In genomic region chr14:74763803-74764531, GRCh38 we compare ENCODE assay signal across 8 cellular contexts. TPM values are rescaled to one million over a fixed set of nuclear protein-coding genes. Genes with fewer than 3 reads are reported as not detected.
DNase-seq lines count a peak whose midpoint lies in the region; ATAC-seq and TF ChIP-seq lines count a peak whose summit lies in the region.

No MANE protein-coding gene starts in this region.

- no peaks in the 10 kb centered on the region for H3K27me3 Mint-ChIP-seq in CD4-positive, CD25-positive, alpha-beta regulatory T cell
- H3K27me3 Mint-ChIP-seq in activated T-helper 2 cell treated with anti-CD3 and anti-CD28 coated beads, Interferon-gamma antibody, Interleukin-2, Interleukin-4, amounts not matched to agents 10 μg/mL and 5 μg/mL and 100 μg/mL, durations not matched to agents 14 hours and 24 hours and 36 hours (ENCODE audit: low read depth), result no peaks in the 10 kb centered on the region

- peaks cover 37 to 64% (median 48%) of the 10 kb centered on the region in 4 donors for H3K4me1 Mint-ChIP-seq in CD4-positive, CD25-positive, alpha-beta regulatory T cell
- H3K4me1 Mint-ChIP-seq in activated T-helper 2 cell treated with anti-CD3 and anti-CD28 coated beads, Interferon-gamma antibody, Interleukin-2, Interleukin-4, amounts not matched to agents 10 μg/mL and 5 μg/mL and 100 μg/mL, durations not matched to agents 14 hours and 24 hours and 36 hours (ENCODE audit: low read depth), result peaks cover 48% of the 10 kb centered on the region

- peak overlapping the region; percentile 77 to 97 (median 92) for H3K4me3 Mint-ChIP-seq in CD4-positive, CD25-positive, alpha-beta regulatory T cell
- peak overlapping the region; percentile 100 for H3K4me3 Mint-ChIP-seq in activated T-helper 2 cell treated with anti-CD3 and anti-CD28 coated beads, Interferon-gamma antibody, Interleukin-2, Interleukin-4, amounts not matched to agents 10 μg/mL and 5 μg/mL and 100 μg/mL, durations not matched to agents 14 hours and 24 hours and 36 hours (ENCODE audit: low read depth)

- no peaks in the 10 kb centered on the region for H3K9me3 Mint-ChIP-seq in CD4-positive, CD25-positive, alpha-beta regulatory T cell
- H3K9me3 Mint-ChIP-seq in activated T-helper 2 cell treated with anti-CD3 and anti-CD28 coated beads, Interferon-gamma antibody, Interleukin-2, Interleukin-4, amounts not matched to agents 10 μg/mL and 5 μg/mL and 100 μg/mL, durations not matched to agents 14 hours and 24 hours and 36 hours, result peaks cover 4% of the 10 kb centered on the region

- H3K36me3 Mint-ChIP-seq in CD4-positive, CD25-positive, alpha-beta regulatory T cell, result peaks cover 13% of the 10 kb centered on the region
- peaks cover 38% of the 10 kb centered on the region for H3K36me3 Mint-ChIP-seq in activated T-helper 2 cell treated with anti-CD3 and anti-CD28 coated beads, Interferon-gamma antibody, Interleukin-2, Interleukin-4, amounts not matched to agents 10 μg/mL and 5 μg/mL and 100 μg/mL, durations not matched to agents 14 hours and 24 hours and 36 hours (ENCODE audit: low read depth)

- peak overlapping the region; percentile 83 for H3K4me3 ChIP-seq in CD4-positive, CD25-positive, alpha-beta regulatory T cell (ENCODE audit: low read depth, low read length)
- H3K4me3 ChIP-seq in psoas muscle, result peak overlapping the region; percentile 99

- WGBS in psoas muscle, 3 donors, result 1 to 2% (median 1%) methylated on average over 19 of the region's 19 CpGs

- peaks cover 61% of the 10 kb centered on the region for H3K4me1 ChIP-seq in CD4-positive, CD25-positive, alpha-beta regulatory T cell (ENCODE audit: control insufficient read depth, insufficient read depth, low read length, poor library complexity, severe bottlenecking)
- peaks cover 27% of the 10 kb centered on the region for H3K4me1 ChIP-seq in psoas muscle

- no peaks in the 10 kb centered on the region for H3K36me3 ChIP-seq in CD4-positive, CD25-positive, alpha-beta regulatory T cell (ENCODE audit: control insufficient read depth, insufficient read depth, low read length)
- peaks cover 30% of the 10 kb centered on the region for H3K36me3 ChIP-seq in KOPT-K1 (ENCODE audit: insufficient read depth, low read length)
- H3K36me3 ChIP-seq in psoas muscle (ENCODE audit: insufficient read depth in 1 of 2, low read depth in 1 of 2), result peaks cover 0 to 6% of the 10 kb centered on the region in 2 donors

- peak overlapping the region; percentile 92 for H3K27ac ChIP-seq in CD4-positive, CD25-positive, alpha-beta regulatory T cell (ENCODE audit: insufficient read depth, low read length, poor library complexity, severe bottlenecking)
- peak overlapping the region; percentile 84 for H3K27ac ChIP-seq in KOPT-K1 (ENCODE audit: low read depth, low read length, poor library complexity, severe bottlenecking)
- H3K27ac ChIP-seq in psoas muscle, result peak overlapping the region; percentile 98

- peak in 1 of 3 donors; percentile 29 for DNase-seq in CD4-positive, CD25-positive, alpha-beta regulatory T cell
- DNase-seq in activated T-helper 2 cell treated with anti-CD3 and anti-CD28 coated beads, Interferon-gamma antibody, Interleukin-2, Interleukin-4, amounts not matched to agents 10 μg/mL and 5 μg/mL and 100 μg/mL, durations not matched to agents 14 hours and 24 hours and 36 hours (ENCODE audit: low spot score), result no peak
- peak; percentile 20 for DNase-seq in glomerular visceral epithelial cell (ENCODE audit: extremely low spot score)
- DNase-seq in psoas muscle, result no peak
- no peak for DNase-seq in GM19240 (ENCODE audit: insufficient read length, low spot score)
- no peak for DNase-seq in kidney glomerular epithelial cell (lab: John Stamatoyannopoulos, UW)

- no peak for TF ChIP-seq CTCF in psoas muscle (IDR thresholded peaks at IDR 0.05)

- H3K27ac Mint-ChIP-seq in CD4-positive, CD25-positive, alpha-beta regulatory T cell, result peak overlapping the region; percentile 88 to 96 (median 95)
- peak overlapping the region; percentile 98 for H3K27ac Mint-ChIP-seq in activated T-helper 2 cell treated with anti-CD3 and anti-CD28 coated beads, Interferon-gamma antibody, Interleukin-2, Interleukin-4, amounts not matched to agents 10 μg/mL and 5 μg/mL and 100 μg/mL, durations not matched to agents 14 hours and 24 hours and 36 hours

- H3K27me3 ChIP-seq in CD4-positive, CD25-positive, alpha-beta regulatory T cell (ENCODE audit: control insufficient read depth, insufficient read depth, low read length), result no peaks in the 10 kb centered on the region
- no peaks in the 10 kb centered on the region for H3K27me3 ChIP-seq in psoas muscle (ENCODE audit: insufficient read depth in 3 of 3, low read length in 2 of 3)

- intact Hi-C loops in activated T-helper 2 cell treated with anti-CD3 and anti-CD28 coated beads, Interferon-gamma antibody, Interleukin-2, Interleukin-4, amounts not matched to agents 10 μg/mL and 5 μg/mL and 100 μg/mL, durations not matched to agents 14 hours and 24 hours and 36 hours (cut with micrococcal nuclease), result loop anchor here (1.0 to 10.0 kb wide), 4 partner anchors 29 to 901 kb away; partner anchors contain the start of genes AREL1, ERG28, FCF1 and TTLL5
- intact Hi-C loops in psoas muscle (cut with DNase I), result loop anchor here in 1 of 2 donors (5.0 kb wide), 1 partner anchor 52 kb away; the partner anchor contains the start of genes AREL1 and FCF1

- ATAC-seq in CD4-positive, CD25-positive, alpha-beta regulatory T cell (ENCODE audit: low read depth in 2 of 2), result no peak
- ATAC-seq in psoas muscle (peak in 2 of 4 donors; percentile 12 to 20), GM21723 (IDR thresholded peaks at IDR 0.05; ENCODE audit: unreplicated experiment) (no peak)

- no peaks in the 10 kb centered on the region for H3K9me3 ChIP-seq in CD4-positive, CD25-positive, alpha-beta regulatory T cell (ENCODE audit: control insufficient read depth in 2 of 2, low read length in 2 of 2)
- H3K9me3 ChIP-seq in KOPT-K1 (ENCODE audit: insufficient read depth, low read length, poor library complexity, severe bottlenecking) (no peaks in the 10 kb centered on the region), psoas muscle (no peaks in the 10 kb centered on the region)

RNA-seq across cellular contexts. Expression of gene YLPM1, which starts 0.9 kb away (rescaled TPM):
- 93.2 TPM for total RNA-seq in CD4-positive, CD25-positive, alpha-beta regulatory T cell
- polyA plus RNA-seq in CD4-positive, CD25-positive, alpha-beta regulatory T cell, result 10 to 100 TPM; 10.5 to 12.6 (median 11.5) TPM
- total RNA-seq in activated T-helper 2 cell treated with anti-CD3 and anti-CD28 coated beads, Interferon-gamma antibody, Interleukin-2, Interleukin-4, amounts not matched to agents 10 μg/mL and 5 μg/mL and 100 μg/mL, durations not matched to agents 14 hours and 24 hours and 36 hours, result 71.7 and 75.1 TPM in 2 replicates
- 10 to 100 TPM; 30.1 to 40.6 (median 35.7) TPM for total RNA-seq in psoas muscle
- 10 to 100 TPM in 2 of 3 donors, 1 to 10 TPM in 1; 9.6 to 19.3 (median 11.8) TPM for polyA plus RNA-seq in psoas muscle

RNA-seq across cellular contexts. Expression of gene FCF1, which starts 51.0 kb away (rescaled TPM):
- total RNA-seq in CD4-positive, CD25-positive, alpha-beta regulatory T cell, result 35.5 TPM
- polyA plus RNA-seq in CD4-positive, CD25-positive, alpha-beta regulatory T cell, result 10 to 100 TPM; 20.9 to 29.6 (median 27.9) TPM
- 61.8 and 62.8 TPM in 2 replicates for total RNA-seq in activated T-helper 2 cell treated with anti-CD3 and anti-CD28 coated beads, Interferon-gamma antibody, Interleukin-2, Interleukin-4, amounts not matched to agents 10 μg/mL and 5 μg/mL and 100 μg/mL, durations not matched to agents 14 hours and 24 hours and 36 hours
- 10 to 100 TPM; 22.9 to 33.5 (median 29.1) TPM for total RNA-seq in psoas muscle
- polyA plus RNA-seq in psoas muscle, result 10 to 100 TPM; 11.0 to 57.4 (median 33.3) TPM

RNA-seq across cellular contexts. Expression of gene AREL1, which starts 51.1 kb away (rescaled TPM):
- total RNA-seq in CD4-positive, CD25-positive, alpha-beta regulatory T cell, result 47.0 TPM
- polyA plus RNA-seq in CD4-positive, CD25-positive, alpha-beta regulatory T cell, result 10 to 100 TPM; 18.3 to 25.7 (median 20.8) TPM
- 40.0 and 46.9 TPM in 2 replicates for total RNA-seq in activated T-helper 2 cell treated with anti-CD3 and anti-CD28 coated beads, Interferon-gamma antibody, Interleukin-2, Interleukin-4, amounts not matched to agents 10 μg/mL and 5 μg/mL and 100 μg/mL, durations not matched to agents 14 hours and 24 hours and 36 hours
- 10 to 100 TPM; 15.0 to 24.6 (median 18.7) TPM for total RNA-seq in psoas muscle
- polyA plus RNA-seq in psoas muscle, result 10 to 100 TPM in 2 of 3 donors, 1 to 10 TPM in 1; 8.5 to 21.5 (median 13.1) TPM
